8 cellular contexts compared by ENCODE assay signal in the genomic region with DNA sequence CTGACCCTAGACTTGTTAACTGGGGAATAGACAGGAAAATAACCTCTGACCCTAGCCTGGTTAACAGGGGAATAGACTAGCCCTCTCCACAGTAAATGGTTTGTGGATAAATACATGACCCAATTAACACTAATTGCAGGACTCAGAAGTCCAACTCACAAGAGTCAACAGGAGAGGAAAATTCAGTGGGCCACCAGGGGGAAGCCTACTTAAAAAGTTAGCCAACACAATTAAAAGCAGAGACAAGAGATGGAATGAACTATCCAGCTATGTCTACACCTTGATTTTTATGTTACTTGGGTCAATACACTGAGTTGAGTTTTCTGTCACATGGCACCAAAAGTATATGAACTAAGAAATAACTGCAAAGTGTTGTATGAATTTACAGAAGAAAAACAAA.
DNase-seq lines count a peak whose midpoint lies in the region; ATAC-seq and TF ChIP-seq lines count a peak whose summit lies in the region.

No MANE protein-coding gene starts in this region.

- no peaks in the 10 kb centered on the region for H3K36me3 ChIP-seq in BJ (ENCODE audit: control insufficient read depth, insufficient read depth, low read length)

- no peaks in the 10 kb centered on the region for H3K27me3 ChIP-seq in BJ (ENCODE audit: control insufficient read depth, insufficient read depth, low read length)

- H3K4me3 ChIP-seq in BJ (ENCODE audit: low read depth, low read length), result no peak overlapping the region

- DNase-seq in BJ (ENCODE audit: low read depth), result no peak
- DNase-seq in NCI-H69 (lab: John Stamatoyannopoulos, UW), result peak; percentile 69
- DNase-seq in activated effector memory CD4-positive, alpha-beta T cell treated with anti-CD3 and anti-CD28 coated beads, Interleukin-2, amount 50 U/mL, for 16 hours, result peak; percentile 84
- DNase-seq in iPS-NIHi11 (ENCODE audit: low spot score), result peak; percentile 25
- DNase-seq in stimulated activated CD8-positive, alpha-beta memory T cell treated with anti-CD3 and anti-CD28 coated beads, Interleukin-12 subunit alpha, Interleukin-12 subunit beta, amount 100 ng/mL, for 4 hours (ENCODE audit: low read depth), result peak; percentile 30
- DNase-seq in NCI-H1694 (lab: John Stamatoyannopoulos, UW), result no peak
- DNase-seq in NCI-H1436 (lab: John Stamatoyannopoulos, UW), result no peak

- TF ChIP-seq CTCF in BJ (IDR thresholded peaks at IDR 0.05; ENCODE audit: insufficient read depth, low read depth, low read length), result peak; percentile 42

- CTCF ChIA-PET in BJ (lab: Yijun Ruan, JAX), result interaction anchor here (0.7 to 1.7 kb wide), 6 partner anchors 11 to 162 kb away, joined by 3 to 8 read pairs (median 3); no protein-coding TSS in a partner anchor

- peak; percentile 76 for ATAC-seq in GM19351 (IDR thresholded peaks at IDR 0.05; ENCODE audit: unreplicated experiment)

- POLR2A ChIA-PET in BJ (lab: Charles Lee), result interaction anchor here (0.9 to 1.3 kb wide), 2 partner anchors 16 to 159 kb away, joined by 3 read pairs; a partner anchor contains a TSS

Comparison
In these comparisons a context has a peak if more than half of its experiments do, and no peak if none do; other contexts are left out.
1. DNase-seq: peak in NCI-H69 (single experiment), activated effector memory CD4-positive, alpha-beta T cell treated with anti-CD3 and anti-CD28 coated beads, Interleukin-2, amount 50 U/mL, for 16 hours (single experiment), iPS-NIHi11 (single experiment) and stimulated activated CD8-positive, alpha-beta memory T cell treated with anti-CD3 and anti-CD28 coated beads, Interleukin-12 subunit alpha, Interleukin-12 subunit beta, amount 100 ng/mL, for 4 hours (single experiment); none in BJ (single experiment), NCI-H1694 (single experiment) and NCI-H1436 (single experiment).